17 cellular contexts compared by ENCODE assay signal in the genomic region with DNA sequence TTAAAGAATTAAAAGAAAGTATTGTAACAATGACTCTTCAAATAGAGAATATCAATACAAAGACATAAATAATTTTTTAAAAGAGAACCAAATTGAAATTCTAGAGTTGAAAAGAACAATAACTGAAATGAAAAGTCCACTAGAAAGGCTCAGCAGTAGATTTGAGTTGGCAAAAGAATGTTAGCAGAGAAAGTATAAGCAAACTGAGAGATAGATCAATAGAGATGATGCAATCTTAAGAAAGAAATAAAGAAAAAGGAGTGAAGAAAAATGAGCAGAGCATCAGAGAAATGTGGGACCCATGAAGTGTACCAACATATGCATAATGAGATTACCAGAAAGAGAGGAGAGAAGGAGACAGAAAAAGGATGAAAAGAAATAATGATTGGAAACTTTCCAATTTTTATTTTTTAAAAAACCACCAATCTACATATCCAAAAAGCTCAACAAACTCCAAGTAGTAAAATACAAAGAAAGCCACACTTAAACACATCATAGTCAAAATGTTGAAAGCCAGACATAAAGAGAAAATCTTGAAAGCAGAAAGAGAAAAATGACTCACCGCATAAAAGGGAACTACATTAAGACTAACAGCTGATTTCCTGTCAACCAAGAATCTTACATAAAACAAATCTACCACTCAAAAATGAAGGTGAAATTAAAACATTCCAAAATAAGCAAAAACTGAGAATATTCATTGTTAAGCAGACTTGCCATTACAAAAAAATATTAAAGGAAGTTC. TPM values are rescaled to one million over a fixed set of nuclear protein-coding genes. Genes with fewer than 3 reads are reported as not detected.
DNase-seq lines count a peak whose midpoint lies in the region; ATAC-seq and TF ChIP-seq lines count a peak whose summit lies in the region.
"Had no signal": no experiment of that assay in that cellular context is flagged by ENCODE, and none has a peak within 500 bp of the region (broad histone marks: within the 10 kb centered on the region; RNA-seq: fewer than 3 reads in every experiment).

No MANE protein-coding gene starts in this region.

- H3K4me1 Mint-ChIP-seq in natural killer cell treated with Interleukin-12 subunit alpha and Interleukin-12 subunit beta and Interleukin-15 and Interleukin-18, amount 100 ng/mL, for 72 hours (ENCODE audit: low read depth in 2 of 2), result peaks cover 5 to 45% of the 10 kb centered on the region in 2 donors
- H3K4me1 Mint-ChIP-seq in natural killer cell, result no peaks in the 10 kb centered on the region
- peaks cover 19% of the 10 kb centered on the region for H3K4me1 Mint-ChIP-seq in activated T-helper 2 cell treated with anti-CD3 and anti-CD28 coated beads, Interferon-gamma antibody, Interleukin-2, Interleukin-4, amounts not matched to agents 10 μg/mL and 5 μg/mL and 100 μg/mL, durations not matched to agents 14 hours and 24 hours and 36 hours (ENCODE audit: low read depth)
- H3K4me1 Mint-ChIP-seq in stimulated activated memory B cell treated with anti-CD40 and anti-IgM and Interleukin-4, amounts not matched to agents 10 μg/mL and 1 μg/mL and 100 μg/mL, for 72 hours, result peaks cover 9% of the 10 kb centered on the region

- TF ChIP-seq CTCF in natural killer cell (IDR thresholded peaks at IDR 0.05), result no peak

- no peak for DNase-seq in natural killer cell treated with Interleukin-12 subunit alpha and Interleukin-12 subunit beta and Interleukin-15 and Interleukin-18, amount 100 ng/mL, for 72 hours (ENCODE audit: low spot score)
- no peak for DNase-seq in natural killer cell
- peak; percentile 47 to 78 for DNase-seq in NOMO-1 (lab: John Stamatoyannopoulos, UW; ENCODE audit: unreplicated experiment in 2 of 2)
- DNase-seq in activated T-helper 2 cell treated with anti-CD3 and anti-CD28 coated beads, Interferon-gamma antibody, Interleukin-2, Interleukin-4, amounts not matched to agents 10 μg/mL and 5 μg/mL and 100 μg/mL, durations not matched to agents 14 hours and 24 hours and 36 hours (ENCODE audit: low spot score), result no peak
- no peak for DNase-seq in NCI-H526 treated with DMSO at 0.1 percent for 48 hours (lab: John Stamatoyannopoulos, UW)
- DNase-seq: activated B cell treated with CpG ODN at 0.5 μM for 24 hours; DMS153; HFFc6; left ventricle myocardium inferior; NCI-H1048; sigmoid colon; stimulated activated CD4-positive, alpha-beta T cell treated with anti-CD3 and anti-CD28 coated beads, Interleukin-2, amount 100 ng/mL, for 24 hours; testis had no signal

- peaks cover 46% of the 10 kb centered on the region for H3K36me3 Mint-ChIP-seq in natural killer cell treated with Interleukin-12 subunit alpha and Interleukin-12 subunit beta and Interleukin-15 and Interleukin-18, amount 100 ng/mL, for 72 hours
- H3K36me3 Mint-ChIP-seq in natural killer cell, result peaks cover 19% of the 10 kb centered on the region
- peaks cover 51% of the 10 kb centered on the region for H3K36me3 Mint-ChIP-seq in activated T-helper 2 cell treated with anti-CD3 and anti-CD28 coated beads, Interferon-gamma antibody, Interleukin-2, Interleukin-4, amounts not matched to agents 10 μg/mL and 5 μg/mL and 100 μg/mL, durations not matched to agents 14 hours and 24 hours and 36 hours (ENCODE audit: low read depth)
- H3K36me3 Mint-ChIP-seq in stimulated activated memory B cell treated with anti-CD40 and anti-IgM and Interleukin-4, amounts not matched to agents 10 μg/mL and 1 μg/mL and 100 μg/mL, for 72 hours, result peaks cover 30% of the 10 kb centered on the region

- H3K4me3 Mint-ChIP-seq in natural killer cell treated with Interleukin-12 subunit alpha and Interleukin-12 subunit beta and Interleukin-15 and Interleukin-18, amount 100 ng/mL, for 72 hours, result peak overlapping the region; percentile 59
- no peak overlapping the region for H3K4me3 Mint-ChIP-seq in natural killer cell
- H3K4me3 Mint-ChIP-seq in activated T-helper 2 cell treated with anti-CD3 and anti-CD28 coated beads, Interferon-gamma antibody, Interleukin-2, Interleukin-4, amounts not matched to agents 10 μg/mL and 5 μg/mL and 100 μg/mL, durations not matched to agents 14 hours and 24 hours and 36 hours (ENCODE audit: low read depth), result no peak overlapping the region
- no peak overlapping the region for H3K4me3 Mint-ChIP-seq in stimulated activated memory B cell treated with anti-CD40 and anti-IgM and Interleukin-4, amounts not matched to agents 10 μg/mL and 1 μg/mL and 100 μg/mL, for 72 hours
- H3K4me3 Mint-ChIP-seq: activated B cell treated with CpG ODN at 0.5 μM for 24 hours, HFFc6 had no signal

- peak; percentile 61 to 70 for ATAC-seq in natural killer cell treated with Interleukin-12 subunit alpha and Interleukin-12 subunit beta and Interleukin-15 and Interleukin-18, amount 100 ng/mL, for 72 hours
- ATAC-seq in natural killer cell (no peak), esophagus mucosa (no peak)
- ATAC-seq in stimulated activated memory B cell treated with anti-CD40 and anti-IgM and Interleukin-4, amounts not matched to agents 10 μg/mL and 1 μg/mL and 100 μg/mL, for 72 hours, result no peak

- H3K9me3 Mint-ChIP-seq in natural killer cell treated with Interleukin-12 subunit alpha and Interleukin-12 subunit beta and Interleukin-15 and Interleukin-18, amount 100 ng/mL, for 72 hours, result peaks cover 18% of the 10 kb centered on the region
- H3K9me3 Mint-ChIP-seq in natural killer cell, result peaks cover 3 to 11% of the 10 kb centered on the region in 2 donors
- peaks cover 52% of the 10 kb centered on the region for H3K9me3 Mint-ChIP-seq in activated T-helper 2 cell treated with anti-CD3 and anti-CD28 coated beads, Interferon-gamma antibody, Interleukin-2, Interleukin-4, amounts not matched to agents 10 μg/mL and 5 μg/mL and 100 μg/mL, durations not matched to agents 14 hours and 24 hours and 36 hours
- peaks cover 24% of the 10 kb centered on the region for H3K9me3 Mint-ChIP-seq in stimulated activated memory B cell treated with anti-CD40 and anti-IgM and Interleukin-4, amounts not matched to agents 10 μg/mL and 1 μg/mL and 100 μg/mL, for 72 hours

- intact Hi-C loops in natural killer cell (cut with micrococcal nuclease), result no loop called here
- intact Hi-C loops in activated T-helper 2 cell treated with anti-CD3 and anti-CD28 coated beads, Interferon-gamma antibody, Interleukin-2, Interleukin-4, amounts not matched to agents 10 μg/mL and 5 μg/mL and 100 μg/mL, durations not matched to agents 14 hours and 24 hours and 36 hours (cut with micrococcal nuclease), result no loop called here

- H3K27me3 Mint-ChIP-seq in natural killer cell treated with Interleukin-12 subunit alpha and Interleukin-12 subunit beta and Interleukin-15 and Interleukin-18, amount 100 ng/mL, for 72 hours, result peaks cover 0 to 3% of the 10 kb centered on the region in 2 donors
- H3K27me3 Mint-ChIP-seq in natural killer cell (ENCODE audit: low read depth in 2 of 2), result peaks cover 12 to 28% of the 10 kb centered on the region in 2 donors
- no peaks in the 10 kb centered on the region for H3K27me3 Mint-ChIP-seq in activated T-helper 2 cell treated with anti-CD3 and anti-CD28 coated beads, Interferon-gamma antibody, Interleukin-2, Interleukin-4, amounts not matched to agents 10 μg/mL and 5 μg/mL and 100 μg/mL, durations not matched to agents 14 hours and 24 hours and 36 hours (ENCODE audit: low read depth)
- no peaks in the 10 kb centered on the region for H3K27me3 Mint-ChIP-seq in stimulated activated memory B cell treated with anti-CD40 and anti-IgM and Interleukin-4, amounts not matched to agents 10 μg/mL and 1 μg/mL and 100 μg/mL, for 72 hours

- peak overlapping the region; percentile 42 to 84 for H3K27ac Mint-ChIP-seq in natural killer cell treated with Interleukin-12 subunit alpha and Interleukin-12 subunit beta and Interleukin-15 and Interleukin-18, amount 100 ng/mL, for 72 hours
- no peak overlapping the region for H3K27ac Mint-ChIP-seq in natural killer cell
- peak overlapping the region; percentile 73 for H3K27ac Mint-ChIP-seq in activated T-helper 2 cell treated with anti-CD3 and anti-CD28 coated beads, Interferon-gamma antibody, Interleukin-2, Interleukin-4, amounts not matched to agents 10 μg/mL and 5 μg/mL and 100 μg/mL, durations not matched to agents 14 hours and 24 hours and 36 hours
- H3K27ac Mint-ChIP-seq in stimulated activated memory B cell treated with anti-CD40 and anti-IgM and Interleukin-4, amounts not matched to agents 10 μg/mL and 1 μg/mL and 100 μg/mL, for 72 hours, result no peak overlapping the region
- H3K27ac Mint-ChIP-seq: activated B cell treated with CpG ODN at 0.5 μM for 24 hours, HFFc6 had no signal

RNA-seq across cellular contexts. Expression of a gene that starts 20.9 kb away (rescaled TPM):
- total RNA-seq in natural killer cell treated with Interleukin-12 subunit alpha and Interleukin-12 subunit beta and Interleukin-15 and Interleukin-18, amount 100 ng/mL, for 72 hours, result 10 to 100 TPM; 24.2 to 53.1 TPM
- total RNA-seq in natural killer cell (10 to 100 TPM in 1 of 3 donors, 1 to 10 TPM in 2; 2.6 to 33.2 (median 3.1) TPM), esophagus mucosa (1.8 TPM)
- total RNA-seq in activated T-helper 2 cell treated with anti-CD3 and anti-CD28 coated beads, Interferon-gamma antibody, Interleukin-2, Interleukin-4, amounts not matched to agents 10 μg/mL and 5 μg/mL and 100 μg/mL, durations not matched to agents 14 hours and 24 hours and 36 hours, result 15.7 and 18.8 TPM in 2 replicates
- total RNA-seq: astrocyte, HFFc6, RPMI7951 had no signal

RNA-seq across cellular contexts. Expression of a gene that starts 31.8 kb away (rescaled TPM):
- total RNA-seq in natural killer cell treated with Interleukin-12 subunit alpha and Interleukin-12 subunit beta and Interleukin-15 and Interleukin-18, amount 100 ng/mL, for 72 hours, result 10 to 100 TPM in 1 of 2 donors, 1 to 10 TPM in 1; 5.0 to 47.9 TPM
- total RNA-seq in natural killer cell, result 100 to 1,000 TPM in 1 of 3 donors, 1 to 10 TPM in 2; 3.8 to 274 (median 8.2) TPM
- 4.6 and 4.9 TPM in 2 replicates for total RNA-seq in activated T-helper 2 cell treated with anti-CD3 and anti-CD28 coated beads, Interferon-gamma antibody, Interleukin-2, Interleukin-4, amounts not matched to agents 10 μg/mL and 5 μg/mL and 100 μg/mL, durations not matched to agents 14 hours and 24 hours and 36 hours
- 1.00 TPM for total RNA-seq in esophagus mucosa
- total RNA-seq: RPMI7951 had no signal

Comparison
In these comparisons a context has a peak if more than half of its experiments do, and no peak if none do; other contexts are left out.
1. ATAC-seq: peak in natural killer cell treated with Interleukin-12 subunit alpha and Interleukin-12 subunit beta and Interleukin-15 and Interleukin-18, amount 100 ng/mL, for 72 hours (2 of 2); none in natural killer cell (0 of 3), stimulated activated memory B cell treated with anti-CD40 and anti-IgM and Interleukin-4, amounts not matched to agents 10 μg/mL and 1 μg/mL and 100 μg/mL, for 72 hours (single experiment) and esophagus mucosa (single experiment).
2. H3K27ac Mint-ChIP-seq: peak in natural killer cell treated with Interleukin-12 subunit alpha and Interleukin-12 subunit beta and Interleukin-15 and Interleukin-18, amount 100 ng/mL, for 72 hours (2 of 2) and activated T-helper 2 cell treated with anti-CD3 and anti-CD28 coated beads, Interferon-gamma antibody, Interleukin-2, Interleukin-4, amounts not matched to agents 10 μg/mL and 5 μg/mL and 100 μg/mL, durations not matched to agents 14 hours and 24 hours and 36 hours (single experiment); none in natural killer cell (0 of 2) and stimulated activated memory B cell treated with anti-CD40 and anti-IgM and Interleukin-4, amounts not matched to agents 10 μg/mL and 1 μg/mL and 100 μg/mL, for 72 hours (single experiment).
3. DNase-seq: peak in NOMO-1 (2 of 2); none in natural killer cell treated with Interleukin-12 subunit alpha and Interleukin-12 subunit beta and Interleukin-15 and Interleukin-18, amount 100 ng/mL, for 72 hours (single experiment), natural killer cell (single experiment), activated T-helper 2 cell treated with anti-CD3 and anti-CD28 coated beads, Interferon-gamma antibody, Interleukin-2, Interleukin-4, amounts not matched to agents 10 μg/mL and 5 μg/mL and 100 μg/mL, durations not matched to agents 14 hours and 24 hours and 36 hours (single experiment) and NCI-H526 treated with DMSO at 0.1 percent for 48 hours (single experiment).